ENCODE assay signal across 23 cellular contexts in genomic region chr7:479115-479947, GRCh38. TPM values are rescaled to one million over a fixed set of nuclear protein-coding genes. Genes with fewer than 3 reads are reported as not detected.
DNase-seq lines count a peak whose midpoint lies in the region; ATAC-seq and TF ChIP-seq lines count a peak whose summit lies in the region.
"Had no signal": no experiment of that assay in that cellular context is flagged by ENCODE, and none has a peak within 500 bp of the region (broad histone marks: within the 10 kb centered on the region; RNA-seq: fewer than 3 reads in every experiment).

No MANE protein-coding gene starts in this region.

- H3K36me3 Mint-ChIP-seq in activated naive CD8-positive, alpha-beta T cell treated with anti-CD3 and anti-CD28 coated beads, Interleukin-2, amount 10 ng/mL, durations not matched to agents 7 days and 5 days = no peaks in the 10 kb centered on the region
- no peaks in the 10 kb centered on the region for H3K36me3 Mint-ChIP-seq in activated naive CD8-positive, alpha-beta T cell treated with anti-CD3 and anti-CD28 coated beads, Interleukin-2, amount 50 U/mL, for 24 hours (ENCODE audit: low read depth)

- no peak overlapping the region for H3K4me3 ChIP-seq in upper lobe of right lung
- no peak overlapping the region for H3K4me3 ChIP-seq in ascending aorta
- H3K4me3 ChIP-seq: breast epithelium, esophagus squamous epithelium, heart left ventricle, skin epidermis had no signal

- H3K4me1 Mint-ChIP-seq in activated naive CD8-positive, alpha-beta T cell treated with anti-CD3 and anti-CD28 coated beads, Interleukin-2, amount 10 ng/mL, durations not matched to agents 7 days and 5 days = no peaks in the 10 kb centered on the region
- no peaks in the 10 kb centered on the region for H3K4me1 Mint-ChIP-seq in activated naive CD8-positive, alpha-beta T cell treated with anti-CD3 and anti-CD28 coated beads, Interleukin-2, amount 50 U/mL, for 24 hours
- H3K4me1 Mint-ChIP-seq: T-helper 17 cell had no signal

- no peak overlapping the region for H3K27ac ChIP-seq in upper lobe of right lung
- H3K27ac ChIP-seq in ascending aorta = no peak overlapping the region
- H3K27ac ChIP-seq: breast epithelium, esophagus squamous epithelium, heart left ventricle, HL-60, KMS-11, skin epidermis had no signal

- no peak for TF ChIP-seq CTCF in upper lobe of right lung (IDR thresholded peaks at IDR 0.05)
- no peak for TF ChIP-seq CTCF in ascending aorta (IDR thresholded peaks at IDR 0.05)

- no peaks in the 10 kb centered on the region for H3K9me3 ChIP-seq in upper lobe of right lung
- H3K9me3 ChIP-seq in ascending aorta = no peaks in the 10 kb centered on the region

- no peak overlapping the region for H3K27ac Mint-ChIP-seq in activated naive CD8-positive, alpha-beta T cell treated with anti-CD3 and anti-CD28 coated beads, Interleukin-2, amount 10 ng/mL, durations not matched to agents 7 days and 5 days
- no peak overlapping the region for H3K27ac Mint-ChIP-seq in activated naive CD8-positive, alpha-beta T cell treated with anti-CD3 and anti-CD28 coated beads, Interleukin-2, amount 50 U/mL, for 24 hours
- H3K27ac Mint-ChIP-seq: T-helper 17 cell had no signal

- intact Hi-C loops in upper lobe of right lung (cut with DNase I) = no loop called here
- intact Hi-C loops in ascending aorta (cut with DNase I) = no loop called here

- POLR2A ChIA-PET in activated naive CD8-positive, alpha-beta T cell treated with anti-CD3 and anti-CD28 coated beads, Interleukin-2, amount 10 ng/mL, durations not matched to agents 7 days and 5 days (lab: Charles Lee) = no interaction called here

- H3K9me3 Mint-ChIP-seq in activated naive CD8-positive, alpha-beta T cell treated with anti-CD3 and anti-CD28 coated beads, Interleukin-2, amount 10 ng/mL, durations not matched to agents 7 days and 5 days = peaks cover 9% of the 10 kb centered on the region
- peaks cover 11% of the 10 kb centered on the region for H3K9me3 Mint-ChIP-seq in activated naive CD8-positive, alpha-beta T cell treated with anti-CD3 and anti-CD28 coated beads, Interleukin-2, amount 50 U/mL, for 24 hours

- H3K4me1 ChIP-seq in upper lobe of right lung (no peaks in the 10 kb centered on the region), ascending aorta (no peaks in the 10 kb centered on the region)
- H3K4me1 ChIP-seq: breast epithelium had no signal

- H3K4me3 Mint-ChIP-seq in activated naive CD8-positive, alpha-beta T cell treated with anti-CD3 and anti-CD28 coated beads, Interleukin-2, amount 10 ng/mL, durations not matched to agents 7 days and 5 days = no peak overlapping the region
- H3K4me3 Mint-ChIP-seq in activated naive CD8-positive, alpha-beta T cell treated with anti-CD3 and anti-CD28 coated beads, Interleukin-2, amount 50 U/mL, for 24 hours = no peak overlapping the region
- H3K4me3 Mint-ChIP-seq: T-helper 17 cell had no signal

- peaks cover 2% of the 10 kb centered on the region for H3K27me3 Mint-ChIP-seq in activated naive CD8-positive, alpha-beta T cell treated with anti-CD3 and anti-CD28 coated beads, Interleukin-2, amount 10 ng/mL, durations not matched to agents 7 days and 5 days
- H3K27me3 Mint-ChIP-seq in activated naive CD8-positive, alpha-beta T cell treated with anti-CD3 and anti-CD28 coated beads, Interleukin-2, amount 50 U/mL, for 24 hours = peaks cover 10% of the 10 kb centered on the region

- H3K36me3 ChIP-seq in upper lobe of right lung (no peaks in the 10 kb centered on the region), ascending aorta (no peaks in the 10 kb centered on the region)
- H3K36me3 ChIP-seq: breast epithelium, esophagus squamous epithelium, heart left ventricle had no signal

- peaks cover 10% of the 10 kb centered on the region for H3K27me3 ChIP-seq in upper lobe of right lung
- no peaks in the 10 kb centered on the region for H3K27me3 ChIP-seq in ascending aorta

- peak; percentile 9 for DNase-seq in activated naive CD8-positive, alpha-beta T cell treated with anti-CD3 and anti-CD28 coated beads, Interleukin-2, amount 10 ng/mL, durations not matched to agents 7 days and 5 days
- no peak for DNase-seq in activated naive CD8-positive, alpha-beta T cell treated with anti-CD3 and anti-CD28 coated beads, Interleukin-2, amount 50 U/mL, for 24 hours
- DNase-seq in SW480 (ENCODE audit: low spot score) (peak; percentile 43), myocyte (ENCODE audit: low read depth) (peak; percentile 50), upper lobe of right lung (peak; percentile 38), ascending aorta (ENCODE audit: low spot score in 2 of 2) (no peak)
- DNase-seq: activated CD4-positive, CD25-positive, alpha-beta regulatory T cell; activated naive CD4-positive, alpha-beta T cell treated with Interleukin-2 at 50 U/mL for 16 hours; EL; esophagus squamous epithelium; midbrain; NCI-H1105 treated with DMSO at 0.1 percent for 48 hours; SHP77 treated with DMSO at 0.1 percent for 48 hours; stimulated activated CD4-positive, alpha-beta T cell treated with anti-CD3 and anti-CD28 coated beads, Interleukin-4, amount 100 ng/mL, for 4 hours; T-helper 17 cell; trophoblast cell had no signal

- no peak for ATAC-seq in activated naive CD8-positive, alpha-beta T cell treated with anti-CD3 and anti-CD28 coated beads, Interleukin-2, amount 10 ng/mL, durations not matched to agents 7 days and 5 days (ENCODE audit: low read depth)
- no peak for ATAC-seq in activated naive CD8-positive, alpha-beta T cell treated with anti-CD3 and anti-CD28 coated beads, Interleukin-2, amount 50 U/mL, for 24 hours
- ATAC-seq in upper lobe of right lung = no peak
- no peak for ATAC-seq in GM19467 (IDR thresholded peaks at IDR 0.05; ENCODE audit: unreplicated experiment)
- ATAC-seq in HG03159 (IDR thresholded peaks at IDR 0.05; ENCODE audit: unreplicated experiment) = no peak
- ATAC-seq: heart left ventricle, T-helper 17 cell had no signal

RNA-seq across cellular contexts. Expression of gene PDGFA, which starts 40.3 kb away (rescaled TPM):
- under 1 TPM; 0.23 to 0.53 TPM for total RNA-seq in activated naive CD8-positive, alpha-beta T cell treated with anti-CD3 and anti-CD28 coated beads, Interleukin-2, amount 10 ng/mL, durations not matched to agents 7 days and 5 days
- total RNA-seq in myocyte = 38.6 and 48.4 TPM in 2 replicates
- polyA plus RNA-seq in myocyte (2012) = 46.7 TPM
- total RNA-seq in upper lobe of right lung = 57.1 TPM
- 349 TPM for total RNA-seq in ascending aorta

Comparison
In these comparisons a context has a peak if more than half of its experiments do, and no peak if none do; other contexts are left out.
1. DNase-seq: peak in activated naive CD8-positive, alpha-beta T cell treated with anti-CD3 and anti-CD28 coated beads, Interleukin-2, amount 10 ng/mL, durations not matched to agents 7 days and 5 days (single experiment), SW480 (single experiment), myocyte (single experiment) and upper lobe of right lung (single experiment); none in activated naive CD8-positive, alpha-beta T cell treated with anti-CD3 and anti-CD28 coated beads, Interleukin-2, amount 50 U/mL, for 24 hours (single experiment) and ascending aorta (0 of 2).
2. RNA of gene PDGFA, which starts 40.3 kb away (total RNA-seq): 349 TPM in ascending aorta (single experiment), 57.1 TPM in upper lobe of right lung (single experiment) and 38.6 to 48.4 TPM in myocyte; 0.23 to 0.53 TPM in activated naive CD8-positive, alpha-beta T cell treated with anti-CD3 and anti-CD28 coated beads, Interleukin-2, amount 10 ng/mL, durations not matched to agents 7 days and 5 days; every median in the first group is over 10 times any median in the second.